In genomic region chr1:178126790-178127189, GRCh38 we compare ENCODE assay signal across 1 cellular context.
TF ChIP-seq lines count a peak whose summit lies in the region.

No MANE protein-coding gene starts in this region.

TF ChIP-seq in SK-N-SH, 30 proteins besides CTCF, POLR2A, EP300 and RAD21 (continued from another document):
- TF ChIP-seq PBX3 (IDR thresholded peaks at IDR 0.05) (peak; percentile 84), GABPA (IDR thresholded peaks at IDR 0.05; ENCODE audit: low read depth) (no peak), GATA2 (CRISPR knock-in tag; IDR thresholded peaks at IDR 0.05) (no peak), RXRA (IDR thresholded peaks at IDR 0.05; ENCODE audit: borderline replicate concordance, low read depth) (no peak), ELF1 (IDR thresholded peaks at IDR 0.05) (no peak), TCF12 (IDR thresholded peaks at IDR 0.05) (peak; percentile 60), SMC3 (IDR thresholded peaks at IDR 0.05; ENCODE audit: low read depth, low read length) (no peak), IRF3 (IDR thresholded peaks at IDR 0.05; ENCODE audit: low read depth, low read length) (no peak), RFX5 (IDR thresholded peaks at IDR 0.05; ENCODE audit: low read length) (no peak), FOSL2 (IDR thresholded peaks at IDR 0.05; ENCODE audit: borderline replicate concordance, low read depth) (peak; percentile 74), NFIC (IDR thresholded peaks at IDR 0.05; ENCODE audit: borderline replicate concordance) (peak; percentile 17; the same call in 1 of the 2 replicates), MEF2A (IDR thresholded peaks at IDR 0.05; ENCODE audit: borderline replicate concordance, low read depth) (no peak), SIN3A (IDR thresholded peaks at IDR 0.05; ENCODE audit: borderline replicate concordance, low read depth, low read length) (no peak), NRF1 (IDR thresholded peaks at IDR 0.05; ENCODE audit: low read depth, low read length) (no peak), FOXM1 (IDR thresholded peaks at IDR 0.05; ENCODE audit: low read depth) (no peak), TAF1 (IDR thresholded peaks at IDR 0.05; ENCODE audit: borderline replicate concordance, low read depth, low read length) (no peak), USF1 (IDR thresholded peaks at IDR 0.05; ENCODE audit: borderline replicate concordance, low read depth) (no peak)
